In genomic region chr9:69526699-69527098, GRCh38 we compare ENCODE assay signal across 28 cellular contexts.
"Had no signal": no experiment of that assay in that cellular context is flagged by ENCODE, and none has a peak within 500 bp of the region (broad histone marks: within the 10 kb centered on the region; RNA-seq: fewer than 3 reads in every experiment).

No MANE protein-coding gene starts in this region.

- H3K36me3 ChIP-seq: MG63, SJCRH30 had no signal

- DNase-seq: Kasumi-1, MG63, NCI-H1048, NCI-H1105 treated with DMSO at 0.1 percent for 48 hours, NCI-H1417, NCI-H1436, NCI-H1694, NCI-H187, NCI-H1930, NCI-H2029 treated with DMSO at 0.1 percent for 48 hours, NCI-H2081 treated with DMSO at 0.1 percent for 48 hours, NCI-H2107, NCI-H2171, NCI-H2227 treated with DMSO at 0.1 percent for 48 hours, NCI-H345, NCI-H446, NCI-H510A treated with DMSO at 0.1 percent for 48 hours, NCI-H524 treated with DMSO at 0.1 percent for 48 hours, NCI-H526 treated with DMSO at 0.1 percent for 48 hours, NCI-H774, PC-9, SHP77, SIG-M5, SJCRH30, T-cell had no signal

- H3K27ac Mint-ChIP-seq: T-cell had no signal

- FAIRE-seq: RCC 7860 had no signal

- H3K9me3 ChIP-seq: MG63, SJCRH30 had no signal

- H3K27ac ChIP-seq: PC-9, RWPE1, SJCRH30, SK-N-MC had no signal

- H3K4me3 Mint-ChIP-seq: T-cell had no signal

- H3K4me3 ChIP-seq: MG63, PC-9, SJCRH30, SK-N-MC had no signal

- H3K36me3 Mint-ChIP-seq: T-cell had no signal

- H3K4me1 Mint-ChIP-seq: T-cell had no signal

- H2AFZ ChIP-seq: PC-9 had no signal

- H3K4me2 ChIP-seq: PC-9 had no signal

- H3K4me1 ChIP-seq: SJCRH30 had no signal

- H3K27me3 ChIP-seq: MG63, SJCRH30 had no signal
